ENCODE assay signal across 1 cellular context in the genomic region with DNA sequence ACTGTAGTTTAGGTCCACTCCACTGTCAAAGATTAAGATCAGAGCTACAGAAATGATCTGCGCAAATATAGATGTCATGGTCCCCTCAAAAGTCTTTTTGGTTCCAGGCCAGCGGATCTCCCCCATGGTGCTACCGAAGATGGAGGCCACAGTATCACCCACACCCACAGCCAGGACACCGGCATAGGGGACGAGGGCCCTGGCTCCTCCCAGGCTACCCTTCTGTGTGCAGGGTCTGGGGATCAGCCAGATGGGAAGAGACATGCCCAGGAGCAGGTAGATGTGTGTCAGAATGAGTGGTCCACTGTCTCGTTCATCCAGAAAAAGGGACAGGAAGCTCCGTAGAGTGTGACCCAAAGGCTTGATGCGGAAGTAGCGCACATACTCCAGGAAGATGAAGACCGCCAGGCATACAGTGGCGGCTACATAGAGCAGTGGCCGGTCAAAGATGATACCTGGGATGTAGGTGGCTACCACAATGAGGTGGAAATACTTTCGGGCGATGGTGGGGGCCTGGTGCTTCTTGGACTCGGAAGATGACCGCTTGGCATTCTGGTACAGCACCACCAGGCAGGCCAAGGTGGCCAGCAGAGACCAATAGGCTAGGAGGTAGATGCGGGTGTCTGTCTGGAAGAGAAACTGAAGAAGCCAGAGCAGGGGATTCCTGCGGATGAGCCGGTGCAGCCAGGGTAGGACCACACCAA.
TF ChIP-seq lines count a peak whose summit lies in the region.

No MANE protein-coding gene starts in this region.

TF ChIP-seq in SK-N-SH, 30 proteins besides CTCF, POLR2A, EP300 and RAD21 (continued from another document):
- TF ChIP-seq PBX3 (IDR thresholded peaks at IDR 0.05): no peak
- no peak for TF ChIP-seq SMC3 (IDR thresholded peaks at IDR 0.05; ENCODE audit: low read depth, low read length)
- no peak for TF ChIP-seq NFIC (IDR thresholded peaks at IDR 0.05; ENCODE audit: borderline replicate concordance)
